26 cellular contexts compared by ENCODE assay signal in genomic region chr10:121404611-121405010, GRCh38.
"Had no signal": no experiment of that assay in that cellular context is flagged by ENCODE, and none has a peak within 500 bp of the region (broad histone marks: within the 10 kb centered on the region; RNA-seq: fewer than 3 reads in every experiment).

No MANE protein-coding gene starts in this region.

- H3K36me3 ChIP-seq: left lung, lower lobe of right lung, right atrium auricular region, right lobe of liver, transverse colon, upper lobe of left lung, vagina had no signal

- ATAC-seq: left colon; left lung; lower lobe of right lung; natural killer cell treated with Interleukin-12 subunit alpha and Interleukin-12 subunit beta and Interleukin-15 and Interleukin-18, amount 100 ng/mL, for 72 hours; right lobe of liver; stimulated activated naive CD8-positive, alpha-beta T cell treated with anti-CD3 and anti-CD28 coated beads, Interleukin-15, amount 100 ng/mL, for 72 hours had no signal

- H3K4me1 Mint-ChIP-seq: immature natural killer cell; naive B cell; stimulated activated memory B cell treated with anti-CD40 and anti-IgM and Interleukin-4, amounts not matched to agents 10 μg/mL and 1 μg/mL and 100 μg/mL, for 72 hours; stimulated activated naive CD8-positive, alpha-beta T cell treated with anti-CD3 and anti-CD28 coated beads, Interleukin-15, amount 100 ng/mL, for 72 hours had no signal

- H3K4me3 Mint-ChIP-seq: immature natural killer cell; naive B cell; natural killer cell treated with Interleukin-12 subunit alpha and Interleukin-12 subunit beta and Interleukin-15 and Interleukin-18, amount 100 ng/mL, for 72 hours; stimulated activated memory B cell treated with anti-CD40 and anti-IgM and Interleukin-4, amounts not matched to agents 10 μg/mL and 1 μg/mL and 100 μg/mL, for 72 hours; stimulated activated naive CD8-positive, alpha-beta T cell treated with anti-CD3 and anti-CD28 coated beads, Interleukin-15, amount 100 ng/mL, for 72 hours had no signal

- DNase-seq: hypothalamus; immature natural killer cell; kidney; left colon; left lung; lower lobe of right lung; mammary epithelial cell; mesenchymal stem cell; naive B cell; nucleus accumbens; right lobe of liver; stimulated activated CD4-positive, alpha-beta T cell treated with anti-CD3 and anti-CD28 coated beads, Interleukin-1b, Interleukin-23, amount 100 ng/mL, for 48 hours; stimulated activated CD4-positive, alpha-beta T cell treated with anti-CD3 and anti-CD28 coated beads, Interleukin-2, amount 100 ng/mL, for 48 hours; stimulated activated CD4-positive, alpha-beta T cell treated with anti-CD3 and anti-CD28 coated beads, Interleukin-4, amount 100 ng/mL, for 4 hours; stimulated activated CD8-positive, alpha-beta memory T cell treated with anti-CD3 and anti-CD28 coated beads, Interleukin-4, amount 100 ng/mL, for 48 hours; stimulated activated naive CD4-positive, alpha-beta T cell treated with Interleukin-2 at 50 U/mL for 16 hours; stimulated activated naive CD8-positive, alpha-beta T cell treated with anti-CD3 and anti-CD28 coated beads, Interleukin-15, amount 100 ng/mL, for 72 hours; transverse colon; upper lobe of left lung had no signal

- H3K4me3 ChIP-seq: left lung, lower lobe of right lung, right atrium auricular region, right lobe of liver, smooth muscle cell, transverse colon, upper lobe of left lung, vagina had no signal

- H3K4me1 ChIP-seq: left lung, lower lobe of right lung, right lobe of liver, transverse colon, upper lobe of left lung, vagina had no signal

- H3K36me3 Mint-ChIP-seq: immature natural killer cell; naive B cell; natural killer cell treated with Interleukin-12 subunit alpha and Interleukin-12 subunit beta and Interleukin-15 and Interleukin-18, amount 100 ng/mL, for 72 hours; stimulated activated memory B cell treated with anti-CD40 and anti-IgM and Interleukin-4, amounts not matched to agents 10 μg/mL and 1 μg/mL and 100 μg/mL, for 72 hours had no signal

- H3K27ac ChIP-seq: left lung, lower lobe of right lung, parathyroid adenoma, right atrium auricular region, right lobe of liver, transverse colon, upper lobe of left lung, vagina had no signal

- H3K27me3 Mint-ChIP-seq: naive B cell; natural killer cell treated with Interleukin-12 subunit alpha and Interleukin-12 subunit beta and Interleukin-15 and Interleukin-18, amount 100 ng/mL, for 72 hours; stimulated activated memory B cell treated with anti-CD40 and anti-IgM and Interleukin-4, amounts not matched to agents 10 μg/mL and 1 μg/mL and 100 μg/mL, for 72 hours; stimulated activated naive CD8-positive, alpha-beta T cell treated with anti-CD3 and anti-CD28 coated beads, Interleukin-15, amount 100 ng/mL, for 72 hours had no signal

- FAIRE-seq: islet of Langerhans, kidney had no signal

- H3K27ac Mint-ChIP-seq: immature natural killer cell; naive B cell; natural killer cell treated with Interleukin-12 subunit alpha and Interleukin-12 subunit beta and Interleukin-15 and Interleukin-18, amount 100 ng/mL, for 72 hours; stimulated activated memory B cell treated with anti-CD40 and anti-IgM and Interleukin-4, amounts not matched to agents 10 μg/mL and 1 μg/mL and 100 μg/mL, for 72 hours; stimulated activated naive CD8-positive, alpha-beta T cell treated with anti-CD3 and anti-CD28 coated beads, Interleukin-15, amount 100 ng/mL, for 72 hours had no signal

- H3K9me3 ChIP-seq: left lung, lower lobe of right lung, right atrium auricular region, right lobe of liver, transverse colon, upper lobe of left lung, vagina had no signal

- H3K27me3 ChIP-seq: left lung, right atrium auricular region, right lobe of liver, transverse colon, upper lobe of left lung, vagina had no signal
